1 cellular context compared by ENCODE assay signal in the genomic region with DNA sequence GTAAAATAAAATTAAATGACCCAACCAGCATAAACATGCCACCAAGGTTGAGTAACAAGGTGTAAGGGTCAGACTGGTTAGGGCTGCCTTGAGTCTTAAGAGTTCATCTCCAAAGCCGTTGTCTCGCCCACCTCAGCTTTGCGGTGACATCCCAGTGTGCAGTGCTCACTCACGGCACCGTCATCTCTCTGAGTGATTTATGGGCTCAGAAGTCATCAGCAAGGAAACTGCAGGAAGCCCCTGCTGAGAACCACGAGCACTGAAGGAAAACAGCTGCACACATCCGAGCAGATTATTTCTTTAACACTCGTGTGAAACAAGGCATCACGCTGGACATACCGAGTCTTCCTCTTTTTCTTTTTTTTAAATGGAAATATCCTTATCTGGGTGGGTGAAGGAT.
TF ChIP-seq lines count a peak whose summit lies in the region.

No MANE protein-coding gene starts in this region.

TF ChIP-seq in HEK293T, 16 proteins besides CTCF, POLR2A, EP300 and RAD21:
- TF ChIP-seq FOXM1 (IDR thresholded peaks at IDR 0.05; ENCODE audit: borderline replicate concordance): no peak
- TF ChIP-seq, protein P1, sequence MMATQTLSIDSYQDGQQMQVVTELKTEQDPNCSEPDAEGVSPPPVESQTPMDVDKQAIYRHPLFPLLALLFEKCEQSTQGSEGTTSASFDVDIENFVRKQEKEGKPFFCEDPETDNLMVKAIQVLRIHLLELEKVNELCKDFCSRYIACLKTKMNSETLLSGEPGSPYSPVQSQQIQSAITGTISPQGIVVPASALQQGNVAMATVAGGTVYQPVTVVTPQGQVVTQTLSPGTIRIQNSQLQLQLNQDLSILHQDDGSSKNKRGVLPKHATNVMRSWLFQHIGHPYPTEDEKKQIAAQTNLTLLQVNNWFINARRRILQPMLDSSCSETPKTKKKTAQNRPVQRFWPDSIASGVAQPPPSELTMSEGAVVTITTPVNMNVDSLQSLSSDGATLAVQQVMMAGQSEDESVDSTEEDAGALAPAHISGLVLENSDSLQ (IDR thresholded peaks at IDR 0.05): peak; percentile 65
